In genomic region chr9:136233868-136234267, GRCh38 we compare ENCODE assay signal across 2 cellular contexts.
TF ChIP-seq lines count a peak whose summit lies in the region.

No MANE protein-coding gene starts in this region.

TF ChIP-seq in WTC11, 78 proteins besides CTCF, POLR2A, EP300 and RAD21:
- TF ChIP-seq MYBL2 (CRISPR knock-in tag; IDR thresholded peaks at IDR 0.05) (no peak), NFYB (CRISPR knock-in tag; conservative IDR thresholded peaks at IDR 0.05; ENCODE audit: low read depth) (no peak), SMAD3 (CRISPR knock-in tag; IDR thresholded peaks at IDR 0.05; ENCODE audit: borderline replicate concordance) (no peak), SMAD4 (CRISPR knock-in tag; IDR thresholded peaks at IDR 0.05) (no peak), ZNF671 (CRISPR knock-in tag; IDR thresholded peaks at IDR 0.05) (no peak), ZNF232 (CRISPR knock-in tag; IDR thresholded peaks at IDR 0.05) (no peak), JAZF1 (CRISPR knock-in tag; IDR thresholded peaks at IDR 0.05) (no peak), ZNF281 (CRISPR knock-in tag; IDR thresholded peaks at IDR 0.05) (no peak), SP1 (CRISPR knock-in tag; conservative IDR thresholded peaks at IDR 0.05) (no peak), ATF2 (CRISPR knock-in tag; IDR thresholded peaks at IDR 0.05; ENCODE audit: borderline replicate concordance, low read depth) (no peak), CDX4 (CRISPR knock-in tag; IDR thresholded peaks at IDR 0.05; ENCODE audit: borderline replicate concordance) (no peak), CREM (CRISPR knock-in tag; IDR thresholded peaks at IDR 0.05) (no peak), CBFB (CRISPR knock-in tag; IDR thresholded peaks at IDR 0.05; ENCODE audit: low read depth) (no peak)

TF ChIP-seq in H1, 55 proteins besides CTCF, POLR2A, EP300 and RAD21:
- 0 out of 2 replicates have a peak, but pooled peaks have one; percentile 21 for TF ChIP-seq E2F6 (IDR thresholded peaks at IDR 0.05)
- peak; percentile 35; the same call in 1 of the 2 replicates for TF ChIP-seq MAX (IDR thresholded peaks at IDR 0.05)
- TF ChIP-seq BRCA1 (IDR thresholded peaks at IDR 0.05; ENCODE audit: low read depth, low read length), result no peak
- TF ChIP-seq TEAD4 (IDR thresholded peaks at IDR 0.05; ENCODE audit: low read depth, low read length), result no peak
TF ChIP-seq in H1: peak in this region for 2.
